ENCODE assay signal across 6 cellular contexts in genomic region chr6:14561563-14561962, GRCh38.
DNase-seq lines count a peak whose midpoint lies in the region; ATAC-seq, FAIRE-seq and TF ChIP-seq lines count a peak whose summit lies in the region.
"Not testable (repeated sequence)": the region's sequence is repeated elsewhere in the genome, so short reads cannot be mapped to it uniquely, and the experiment has no call there.

No MANE protein-coding gene starts in this region.

- H3K9me3 ChIP-seq in A549; HEK293 (ENCODE audit: control insufficient read depth, insufficient read depth, low read depth, low read length); K562 (replicated peaks; ENCODE audit: control insufficient read depth, insufficient read depth, low read depth, low read length); HepG2 (ENCODE audit: low read length): not testable (repeated sequence)

- POLR2A ChIA-PET in A549 (lab: Yijun Ruan, JAX); HEK293 (lab: Yijun Ruan, JAX); K562 (lab: Yijun Ruan, JAX); HepG2 (lab: Yijun Ruan, JAX): not testable (repeated sequence)

- H3K4me1 ChIP-seq in A549 = peaks cover 30% of the 10 kb centered on the region
- not testable (repeated sequence) for H3K4me1 ChIP-seq in HEK293 (ENCODE audit: control insufficient read depth, insufficient read depth, low read length); K562 (replicated peaks in 1 of 2; ENCODE audit: control insufficient read depth in 2 of 2, insufficient read depth in 2 of 2, low read length in 2 of 2); HepG2 (ENCODE audit: insufficient read depth, low read length)

- not testable (repeated sequence) for H2AFZ ChIP-seq in K562 (ENCODE audit: low read depth, low read length); HepG2 (ENCODE audit: low read length)

- not testable (repeated sequence) for H3K27me3 ChIP-seq in K562 (ENCODE audit: control insufficient read depth in 2 of 2, insufficient read depth in 2 of 2, low read length in 2 of 2); HepG2 (ENCODE audit: control insufficient read depth in 1 of 2, insufficient read depth in 2 of 2, low read length in 2 of 2)

- not testable (repeated sequence) for H3K4me3 Mint-ChIP-seq in progenitor cell of endocrine pancreas (ENCODE audit: low read depth)

- not testable (repeated sequence) for H3K4me1 Mint-ChIP-seq in progenitor cell of endocrine pancreas (ENCODE audit: low read depth)

- not testable (repeated sequence) for H3K9ac ChIP-seq in K562 (ENCODE audit: insufficient read depth in 1 of 2, low read depth in 2 of 2, low read length in 2 of 2); HepG2 (ENCODE audit: insufficient read depth, low read depth, low read length)

- not testable (repeated sequence) for H3K79me2 ChIP-seq in K562 (ENCODE audit: control insufficient read depth, insufficient read depth, low read length); HepG2 (ENCODE audit: insufficient read depth, low read length)

- not testable (repeated sequence) for H3K9me1 ChIP-seq in K562 (ENCODE audit: control insufficient read depth, insufficient read depth, low read length)

- not testable (repeated sequence) for BruUV-seq in K562 (replicated peaks; lab: Mats Ljungman, UMichigan); HepG2 (replicated peaks; lab: Mats Ljungman, UMichigan)

- not testable (repeated sequence) for TF ChIP-seq EP300 in A549 (IDR thresholded peaks at IDR 0.05); K562 (IDR thresholded peaks at IDR 0.05; ENCODE audit: low read length); HepG2 (IDR thresholded peaks at IDR 0.05; ENCODE audit: low read depth in 2 of 2, low read length in 2 of 2); HepG2 (CRISPR knock-in tag; IDR thresholded peaks at IDR 0.05; ENCODE audit: borderline replicate concordance)

- not testable (repeated sequence) for FAIRE-seq in A549 (lab: Jason Lieb, UNC); K562 (lab: Jason Lieb, UNC); HepG2 (lab: Jason Lieb, UNC)

- not testable (repeated sequence) for H3K27me3 Mint-ChIP-seq in progenitor cell of endocrine pancreas

- H3K4me2 ChIP-seq in A549; K562 (ENCODE audit: insufficient read depth, low read length); HepG2 (ENCODE audit: low read depth, low read length): not testable (repeated sequence)

- 90% methylated on average over 3 of the region's 3 CpGs for WGBS in A549 (ENCODE audit: missing lambda C conversion rate)
- WGBS in K562 (ENCODE audit: insufficient coverage, low coverage, missing lambda C conversion rate) = 10% methylated on average over 3 of the region's 3 CpGs
- 21% methylated on average over 3 of the region's 3 CpGs for WGBS in HepG2 (ENCODE audit: low lambda C conversion rate)

- CTCF ChIA-PET in A549 (lab: Yijun Ruan, JAX); K562 (lab: Yijun Ruan, JAX; ENCODE audit: low intra/inter-chr PET ratio); HepG2 (lab: Yijun Ruan, JAX; ENCODE audit: low intra/inter-chr PET ratio, low total read pairs): not testable (repeated sequence)
- CTCF ChIA-PET in HEK293 (lab: Yijun Ruan, JAX) = interaction anchor here (1.0 kb wide), 1 partner anchor 17 kb away, joined by 3 read pairs; no protein-coding TSS in a partner anchor

- H3K36me3 ChIP-seq in HEK293 (ENCODE audit: control insufficient read depth in 2 of 2, insufficient read depth in 1 of 2, low read length in 2 of 2); K562 (ENCODE audit: control insufficient read depth, insufficient read depth, low read length); HepG2 (replicated peaks in 1 of 2; ENCODE audit: control insufficient read depth in 1 of 2, insufficient read depth in 2 of 2, low read length in 2 of 2): not testable (repeated sequence)

- not testable (repeated sequence) for TF ChIP-seq RAD21 in A549 (conservative IDR thresholded peaks at IDR 0.05 in 1 of 2, IDR thresholded peaks at IDR 0.05 in 1 of 2); K562 (CRISPR knock-in tag; conservative IDR thresholded peaks at IDR 0.05 in 1 of 2, IDR thresholded peaks at IDR 0.05 in 1 of 2); HepG2 (CRISPR knock-in tag; IDR thresholded peaks at IDR 0.05)

- not testable (repeated sequence) for H3K36me3 Mint-ChIP-seq in progenitor cell of endocrine pancreas (ENCODE audit: insufficient read depth)

- TF ChIP-seq CTCF in A549 (IDR thresholded peaks at IDR 0.05); HEK293 (tag by site-specific recombination; IDR thresholded peaks at IDR 0.05); K562 (IDR thresholded peaks at IDR 0.05 in 2 of 3, conservative IDR thresholded peaks at IDR 0.05 in 1 of 3; ENCODE audit: insufficient read depth in 2 of 3, low read depth in 1 of 3, low read length in 3 of 3); HepG2 (CRISPR knock-in tag; IDR thresholded peaks at IDR 0.05); progenitor cell of endocrine pancreas (IDR thresholded peaks at IDR 0.05; ENCODE audit: unreplicated experiment): not testable (repeated sequence)

- TF ChIP-seq POLR2A in A549 (IDR thresholded peaks at IDR 0.05; ENCODE audit: low read length); K562 (conservative IDR thresholded peaks at IDR 0.05); HepG2 (IDR thresholded peaks at IDR 0.05; ENCODE audit: insufficient read depth in 1 of 2, low read depth in 2 of 2, low read length in 2 of 2): not testable (repeated sequence)

- not testable (repeated sequence) for ATAC-seq in A549, SK-N-SH treated with all-trans-retinoic acid at 6 μM for 48 hours, K562, HepG2

- H3K4me3 ChIP-seq in A549; HEK293 (ENCODE audit: low read depth, low read length); K562; HepG2 (replicated peaks in 1 of 3; ENCODE audit: insufficient read depth in 1 of 3, low read depth in 2 of 3, low read length in 3 of 3): not testable (repeated sequence)

- H4K20me1 ChIP-seq in K562 (replicated peaks; ENCODE audit: control insufficient read depth, insufficient read depth, low read length); HepG2 (ENCODE audit: insufficient read depth, low read length): not testable (repeated sequence)

- peak overlapping the region; percentile 56 for H3K27ac Mint-ChIP-seq in progenitor cell of endocrine pancreas

- peak overlapping the region; percentile 81 to 95 for H3K27ac ChIP-seq in A549
- not testable (repeated sequence) for H3K27ac ChIP-seq in HEK293 (ENCODE audit: extremely low read depth, low read depth, low read length); K562 (ENCODE audit: extremely low read depth, low read depth, low read length); HepG2 (ENCODE audit: extremely low read length, insufficient read depth, low read length)

- intact Hi-C loops in K562 (cut with micrococcal nuclease); HepG2 (cut with micrococcal nuclease; ENCODE audit: unreplicated experiment): not testable (repeated sequence)

- not testable (repeated sequence) for H3K9me3 Mint-ChIP-seq in progenitor cell of endocrine pancreas (ENCODE audit: low read depth)

- not testable (repeated sequence) for DNase-seq in A549 (ENCODE audit: low read depth in 1 of 2, low spot score in 1 of 2); K562 (ENCODE audit: extremely low read depth in 1 of 4, low spot score in 3 of 4); HepG2 (ENCODE audit: low spot score); progenitor cell of endocrine pancreas (ENCODE audit: low spot score, unreplicated experiment)

- in situ Hi-C loops in K562 (cut with MboI); HepG2 (cut with HindIII; ENCODE audit: extremely low pct_ligation_motif_present, low pct_unique_long_range_greater_than_20kb): not testable (repeated sequence)

TF ChIP-seq in HEK293, 187 proteins besides CTCF, POLR2A, EP300 and RAD21:
- TF ChIP-seq ZNF146 (tag by site-specific recombination; IDR thresholded peaks at IDR 0.05) = 0 out of 2 replicates have a peak, but pooled peaks have one; percentile 50

TF ChIP-seq in SK-N-SH treated with all-trans-retinoic acid at 6 μM for 48 hours, 23 proteins besides CTCF, POLR2A, EP300 and RAD21:
- peak; percentile 92 for TF ChIP-seq ZNF8 (CRISPR knock-in tag; IDR thresholded peaks at IDR 0.05)

TF ChIP-seq in K562, 482 proteins besides CTCF, POLR2A, EP300 and RAD21:
- TF ChIP-seq KDM1A (IDR thresholded peaks at IDR 0.05) (0 out of 4 replicates have a peak, but pooled peaks of 1 of the 2 experiments have one; percentile 15), BCOR (IDR thresholded peaks at IDR 0.05) (peak; percentile 71), ZNF146 (CRISPR knock-in tag; IDR thresholded peaks at IDR 0.05; ENCODE audit: unreplicated experiment) (peak; percentile 97), RBM25 (IDR thresholded peaks at IDR 0.05; ENCODE audit: low read depth, low read length, severe bottlenecking) (peak; percentile 19), ADNP (tag; IDR thresholded peaks at IDR 0.05) (peak; percentile 46; the same call in 1 of the 2 replicates), SMARCA5 (IDR thresholded peaks at IDR 0.05) (0 out of 2 replicates have a peak, but pooled peaks have one; percentile 36)
